In genomic region chr1:152034324-152034653, GRCh38 we compare ENCODE assay signal across 8 cellular contexts. TPM values are rescaled to one million over a fixed set of nuclear protein-coding genes. Genes with fewer than 3 reads are reported as not detected.
DNase-seq lines count a peak whose midpoint lies in the region; ATAC-seq and TF ChIP-seq lines count a peak whose summit lies in the region.

No MANE protein-coding gene starts in this region.

- 33% methylated on average over 1 of the region's 1 CpG for WGBS in prostate gland

- TF ChIP-seq POLR2A in prostate gland (IDR thresholded peaks at IDR 0.05), result no peak

- TF ChIP-seq CTCF in coronary artery (IDR thresholded peaks at IDR 0.05) (no peak), prostate gland (IDR thresholded peaks at IDR 0.05) (no peak)

- peak; percentile 16 for ATAC-seq in GM18870 (IDR thresholded peaks at IDR 0.05; ENCODE audit: unreplicated experiment)

- H3K4me3 ChIP-seq in coronary artery, result peak overlapping the region; percentile 85
- H3K4me3 ChIP-seq in prostate gland, result peak overlapping the region in 1 of 2 donors; percentile 55

- intact Hi-C loops in prostate gland (cut with DNase I), result no loop called here

- H3K4me1 ChIP-seq in prostate gland (replicated peaks), result peaks cover 4% of the 10 kb centered on the region

- no peaks in the 10 kb centered on the region for H3K27me3 ChIP-seq in prostate gland (replicated peaks; ENCODE audit: insufficient read depth)

- DNase-seq in HuH-7 (ENCODE audit: low spot score), result peak; percentile 56
- no peak for DNase-seq in coronary artery (ENCODE audit: low spot score)
- DNase-seq in prostate gland (ENCODE audit: low spot score), result no peak
- DNase-seq in NCI-H510A (lab: John Stamatoyannopoulos, UW), result no peak
- DNase-seq in GF-D8 (lab: John Stamatoyannopoulos, UW), result no peak
- DNase-seq in stimulated activated CD4-positive, alpha-beta T cell treated with anti-CD3 and anti-CD28 coated beads, Interleukin-4, amount 100 ng/mL, for 1 hour, result no peak
- DNase-seq in pons (ENCODE audit: low spot score), result no peak

- H3K9me3 ChIP-seq in prostate gland, result no peaks in the 10 kb centered on the region

- H3K27ac ChIP-seq in coronary artery, result peak overlapping the region; percentile 29 to 53
- H3K27ac ChIP-seq in prostate gland, result peak overlapping the region; percentile 95 to 97

- peaks cover 5 to 10% of the 10 kb centered on the region in 2 donors for H3K36me3 ChIP-seq in prostate gland

RNA-seq across cellular contexts. Expression of gene S100A11, which starts 2.5 kb away (rescaled TPM):
- total RNA-seq in prostate gland, result 100 to 1,000 TPM; 253 to 351 TPM

RNA-seq across cellular contexts. Expression of gene S100A10, which starts 40.6 kb away (rescaled TPM):
- total RNA-seq in prostate gland, result 10 to 100 TPM; 61.7 to 72.1 TPM

RNA-seq across cellular contexts. Expression of gene TCHHL1, which starts 54.6 kb away (rescaled TPM):
- not detected for total RNA-seq in prostate gland
